Comparison of ENCODE assay signal across 16 cellular contexts in the genomic region with DNA sequence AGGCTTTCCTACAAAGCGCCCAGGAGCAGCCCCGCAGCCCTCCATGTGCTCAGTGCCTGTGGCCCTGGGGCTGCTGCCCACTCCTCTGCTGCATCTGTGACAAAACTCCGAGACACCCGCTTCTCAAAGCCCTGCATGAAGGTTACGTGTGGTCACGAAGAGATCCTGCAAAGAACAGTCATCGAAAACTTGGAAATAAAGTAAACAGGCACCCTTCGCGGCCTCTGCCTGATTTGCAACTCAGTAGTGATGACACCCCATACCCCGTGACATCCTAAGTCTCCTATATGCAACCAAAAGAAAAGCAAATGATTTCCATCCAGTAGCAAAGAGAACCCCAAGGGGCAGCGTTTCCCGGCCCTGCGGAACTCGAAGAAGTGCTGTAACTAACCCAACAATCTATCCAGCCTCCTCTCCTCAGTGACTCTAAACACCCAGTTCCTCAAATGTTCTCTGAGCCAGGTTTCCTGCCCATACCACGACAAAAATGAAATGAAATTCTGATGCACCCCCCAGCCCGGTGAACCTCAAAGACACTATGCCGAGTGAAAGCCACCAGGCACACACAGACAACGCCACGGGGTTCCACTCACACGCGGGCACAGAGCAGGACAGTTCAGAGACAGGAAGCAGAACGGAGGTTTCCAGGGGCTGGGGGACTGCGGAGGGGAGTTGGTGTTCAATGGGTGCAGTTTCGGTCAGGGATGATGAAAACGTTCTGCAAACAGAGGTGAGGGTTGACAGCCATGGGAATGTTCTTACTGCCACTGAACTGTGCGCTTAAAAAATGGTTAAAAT. TPM values are rescaled to one million over a fixed set of nuclear protein-coding genes. Genes with fewer than 3 reads are reported as not detected.
A peak's percentile ranks its signal among the peaks of the same experiment; 100 is the strongest.
DNase-seq lines count a peak whose midpoint lies in the region; ATAC-seq and TF ChIP-seq lines count a peak whose summit lies in the region.
"Had no signal": no experiment of that assay in that cellular context is flagged by ENCODE, and none has a peak within 500 bp of the region (broad histone marks: within the 10 kb centered on the region; RNA-seq: fewer than 3 reads in every experiment).

No MANE protein-coding gene starts in this region.

- intact Hi-C loops in Panc1 (cut with micrococcal nuclease; ENCODE audit: unreplicated experiment) (no loop called here), esophagus muscularis mucosa (cut with DNase I) (no loop called here)

- CTCF ChIA-PET in Panc1 (lab: Charles Lee), result no interaction called here

- H3K27me3 Mint-ChIP-seq in activated T-cell treated with anti-CD3 and anti-CD28 coated beads, Interleukin-2, amount 50 U/mL, for 4 hours (ENCODE audit: low read depth), result no peaks in the 10 kb centered on the region
- peaks cover 14 to 16% of the 10 kb centered on the region in 2 donors for H3K27me3 Mint-ChIP-seq in stimulated activated naive B cell treated with anti-CD40 and anti-IgM and Interleukin-4, amounts not matched to agents 10 μg/mL and 1 μg/mL and 100 μg/mL, for 72 hours

- H3K9me3 Mint-ChIP-seq in activated T-cell treated with anti-CD3 and anti-CD28 coated beads, Interleukin-2, amount 50 U/mL, for 4 hours, result no peaks in the 10 kb centered on the region
- H3K9me3 Mint-ChIP-seq in stimulated activated naive B cell treated with anti-CD40 and anti-IgM and Interleukin-4, amounts not matched to agents 10 μg/mL and 1 μg/mL and 100 μg/mL, for 72 hours, result no peaks in the 10 kb centered on the region
- H3K9me3 Mint-ChIP-seq: nephron had no signal

- H3K9me3 ChIP-seq in Panc1 (ENCODE audit: control insufficient read depth, insufficient read depth, low read depth, low read length), result no peaks in the 10 kb centered on the region
- H3K9me3 ChIP-seq in esophagus muscularis mucosa, result no peaks in the 10 kb centered on the region
- H3K9me3 ChIP-seq: A549, tibial artery had no signal

- H3K36me3 Mint-ChIP-seq in activated T-cell treated with anti-CD3 and anti-CD28 coated beads, Interleukin-2, amount 50 U/mL, for 4 hours (ENCODE audit: insufficient read depth), result no peaks in the 10 kb centered on the region
- peaks cover 0 to 2% of the 10 kb centered on the region in 2 donors for H3K36me3 Mint-ChIP-seq in stimulated activated naive B cell treated with anti-CD40 and anti-IgM and Interleukin-4, amounts not matched to agents 10 μg/mL and 1 μg/mL and 100 μg/mL, for 72 hours

- peaks cover 16% of the 10 kb centered on the region for H3K4me1 Mint-ChIP-seq in activated T-cell treated with anti-CD3 and anti-CD28 coated beads, Interleukin-2, amount 50 U/mL, for 4 hours (ENCODE audit: low read depth)
- peaks cover 11 to 15% of the 10 kb centered on the region in 2 donors for H3K4me1 Mint-ChIP-seq in stimulated activated naive B cell treated with anti-CD40 and anti-IgM and Interleukin-4, amounts not matched to agents 10 μg/mL and 1 μg/mL and 100 μg/mL, for 72 hours

- no peak for TF ChIP-seq EP300 in esophagus muscularis mucosa (IDR thresholded peaks at IDR 0.05)

- TF ChIP-seq CTCF in Panc1 (IDR thresholded peaks at IDR 0.05) (no peak), esophagus muscularis mucosa (IDR thresholded peaks at IDR 0.05) (no peak)

- WGBS in esophagus muscularis mucosa, result 58% methylated on average over 26 of the region's 26 CpGs

- in situ Hi-C loops in Panc1 (cut with HindIII; ENCODE audit: low pct_unique_long_range_greater_than_20kb, low sequenced_read_pairs), result no loop called here

- TSS peak; percentile 39 for BruUV-seq in Panc1 (replicated peaks; lab: Mats Ljungman, UMichigan)

- H3K27ac ChIP-seq in Panc1 (ENCODE audit: low read length) (no peak overlapping the region), esophagus muscularis mucosa (replicated peaks in 1 of 4) (peak overlapping the region in 3 of 4 donors; percentile 11 to 66 (median 42))
- H3K27ac ChIP-seq: A549, tibial artery had no signal

- peak; percentile 56 to 73 for ATAC-seq in activated T-cell treated with anti-CD3 and anti-CD28 coated beads, Interleukin-2, amount 50 U/mL, for 4 hours
- ATAC-seq in Panc1 (no peak), HG03469 (IDR thresholded peaks at IDR 0.05; ENCODE audit: unreplicated experiment) (no peak), GM18517 (IDR thresholded peaks at IDR 0.05; ENCODE audit: unreplicated experiment) (no peak)
- ATAC-seq in stimulated activated naive B cell treated with anti-CD40 and anti-IgM and Interleukin-4, amounts not matched to agents 10 μg/mL and 1 μg/mL and 100 μg/mL, for 72 hours (replicated peaks), result peak; percentile 73 to 76
- ATAC-seq: A549 had no signal

- POLR2A ChIA-PET in Panc1 (lab: Charles Lee), result no interaction called here

- H3K36me3 ChIP-seq in Panc1 (ENCODE audit: control insufficient read depth, insufficient read depth, low read length) (no peaks in the 10 kb centered on the region), esophagus muscularis mucosa (peaks cover 0 to 19% (median 7%) of the 10 kb centered on the region in 4 donors)

- H3K4me1 ChIP-seq in Panc1 (ENCODE audit: control insufficient read depth, insufficient read depth, low read length), result peaks cover 33% of the 10 kb centered on the region
- H3K4me1 ChIP-seq in esophagus muscularis mucosa, result peaks cover 28 to 82% (median 72%) of the 10 kb centered on the region in 4 donors

- no peak for TF ChIP-seq POLR2A in esophagus muscularis mucosa (IDR thresholded peaks at IDR 0.05; ENCODE audit: low read depth)

- H3K27ac Mint-ChIP-seq in stimulated activated naive B cell treated with anti-CD40 and anti-IgM and Interleukin-4, amounts not matched to agents 10 μg/mL and 1 μg/mL and 100 μg/mL, for 72 hours, result peak overlapping the region; percentile 32
- H3K27ac Mint-ChIP-seq: nephron had no signal

- H3K27me3 ChIP-seq in Panc1 (ENCODE audit: control insufficient read depth, insufficient read depth, low read length), result no peaks in the 10 kb centered on the region
- H3K27me3 ChIP-seq in esophagus muscularis mucosa, result no peaks in the 10 kb centered on the region
- H3K27me3 ChIP-seq: tibial artery had no signal

- H3K4me3 ChIP-seq in Panc1 (ENCODE audit: low read depth in 2 of 2, low read length in 2 of 2) (no peak overlapping the region), esophagus muscularis mucosa (no peak overlapping the region)
- H3K4me3 ChIP-seq: A549, tibial artery had no signal

- DNase-seq in activated T-cell treated with anti-CD3 and anti-CD28 coated beads, Interleukin-2, amount 50 U/mL, for 4 hours, result no peak
- DNase-seq in activated T-cell treated with anti-CD3 and anti-CD28 coated beads for 4 hours (no peak), Panc1 (ENCODE audit: low read depth, low spot score) (no peak), esophagus muscularis mucosa (ENCODE audit: extremely low spot score) (no peak)
- no peak for DNase-seq in stimulated activated naive B cell treated with anti-CD40 and anti-IgM and Interleukin-4, amounts not matched to agents 10 μg/mL and 1 μg/mL and 100 μg/mL, for 72 hours
- DNase-seq in stimulated activated naive CD4-positive, alpha-beta T cell treated with Interleukin-2 at 50 U/mL for 16 hours (lab: John Stamatoyannopoulos, UW), result no peak
- DNase-seq: activated CD4-positive, alpha-beta T cell treated with anti-CD3 and anti-CD28 coated beads, Interleukin-2, amount 50 U/mL, for 48 hours; dermis blood vessel endothelial cell; islet precursor cell; NCI-H2029; T-helper 1 cell had no signal

- peak overlapping the region; percentile 27 for H3K4me3 Mint-ChIP-seq in activated T-cell treated with anti-CD3 and anti-CD28 coated beads, Interleukin-2, amount 50 U/mL, for 4 hours
- H3K4me3 Mint-ChIP-seq in stimulated activated naive B cell treated with anti-CD40 and anti-IgM and Interleukin-4, amounts not matched to agents 10 μg/mL and 1 μg/mL and 100 μg/mL, for 72 hours, result peak overlapping the region; percentile 33 to 41
- H3K4me3 Mint-ChIP-seq: nephron had no signal

RNA-seq across cellular contexts. Expression of a gene that starts 19.0 kb away (rescaled TPM):
- total RNA-seq in activated T-cell treated with anti-CD3 and anti-CD28 coated beads, Interleukin-2, amount 50 U/mL, for 4 hours, result 1 to 10 TPM; 5.9 to 6.2 (median 6.0) TPM
- 62.0 TPM for total RNA-seq in Panc1 (2021; ENCODE audit: unreplicated experiment)
- 46.2 TPM for polyA plus RNA-seq in Panc1 (2012; ENCODE audit: insufficient read length)
- 100 to 1,000 TPM in 3 of 4 donors, 10 to 100 TPM in 1; 93.8 to 192 (median 142) TPM for total RNA-seq in esophagus muscularis mucosa

RNA-seq across cellular contexts. Expression of a gene that starts 42.6 kb away (rescaled TPM):
- 10 to 100 TPM; 46.3 to 47.4 (median 46.5) TPM for total RNA-seq in activated T-cell treated with anti-CD3 and anti-CD28 coated beads, Interleukin-2, amount 50 U/mL, for 4 hours
- total RNA-seq in Panc1 (2021; ENCODE audit: unreplicated experiment), result 34.0 TPM
- polyA plus RNA-seq in Panc1 (2012; ENCODE audit: insufficient read length), result 41.1 TPM
- total RNA-seq in esophagus muscularis mucosa, result 10 to 100 TPM; 33.6 to 77.6 (median 59.4) TPM

Comparison
In these comparisons a context has a peak if more than half of its experiments do, and no peak if none do; other contexts are left out.
1. ATAC-seq: peak in activated T-cell treated with anti-CD3 and anti-CD28 coated beads, Interleukin-2, amount 50 U/mL, for 4 hours (2 of 2) and stimulated activated naive B cell treated with anti-CD40 and anti-IgM and Interleukin-4, amounts not matched to agents 10 μg/mL and 1 μg/mL and 100 μg/mL, for 72 hours (2 of 2); none in Panc1 (single experiment), HG03469 (single experiment) and GM18517 (single experiment).